ENCODE assay signal across 8 cellular contexts in the genomic region with DNA sequence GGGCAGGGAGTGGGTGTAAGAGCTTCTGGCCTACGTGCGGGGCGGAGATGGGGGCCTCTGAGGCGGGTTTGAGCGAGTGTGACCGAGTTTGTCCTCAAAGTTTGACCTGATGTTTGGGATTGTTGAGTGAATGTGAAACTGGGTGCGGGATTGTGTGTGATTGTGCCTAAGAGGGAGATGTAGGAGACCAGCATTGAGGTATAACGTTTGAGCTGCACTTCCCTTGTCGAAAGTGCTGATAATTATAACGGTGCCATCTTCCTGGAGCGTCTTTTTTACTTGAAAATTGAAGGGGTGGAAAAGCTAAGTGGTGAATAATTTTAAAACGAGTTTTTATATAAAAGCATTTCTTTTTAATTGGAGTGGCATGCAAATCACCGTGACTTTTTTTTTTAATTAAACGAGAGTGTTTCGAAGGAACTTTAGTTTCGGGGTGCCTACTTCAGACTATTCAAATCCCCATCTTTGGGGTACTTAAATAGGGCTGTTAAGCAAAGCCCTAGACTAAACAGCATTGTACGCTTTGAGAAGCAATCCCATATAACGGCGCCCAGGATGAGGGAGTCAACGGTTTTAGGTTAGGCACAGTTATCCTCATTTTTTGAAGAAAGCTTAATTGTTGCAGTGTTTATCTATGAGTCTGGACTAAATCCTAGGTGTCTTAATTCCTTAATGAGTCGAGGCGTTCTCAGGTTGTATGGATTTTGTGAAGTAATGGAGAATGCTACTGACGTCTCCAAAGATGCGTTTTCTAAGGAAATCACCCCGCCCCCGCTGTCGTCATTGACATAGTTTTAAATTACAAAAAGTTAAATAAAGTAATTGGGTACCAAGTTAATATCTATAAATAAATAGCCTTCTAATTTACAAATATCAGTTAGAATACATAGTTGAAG. TPM values are rescaled to one million over a fixed set of nuclear protein-coding genes. Genes with fewer than 3 reads are reported as not detected.
DNase-seq lines count a peak whose midpoint lies in the region; ATAC-seq, FAIRE-seq and TF ChIP-seq lines count a peak whose summit lies in the region.

No MANE protein-coding gene starts in this region.

- H3K4me1 ChIP-seq in CD4-positive, CD25-positive, alpha-beta regulatory T cell (ENCODE audit: control insufficient read depth, insufficient read depth, low read length, poor library complexity, severe bottlenecking), result peaks cover 18% of the 10 kb centered on the region
- H3K4me1 ChIP-seq in PC-3 (ENCODE audit: insufficient read depth, low read length) (peaks cover 9% of the 10 kb centered on the region), duodenal mucosa (ENCODE audit: control insufficient read depth in 1 of 2, insufficient read depth in 2 of 2, low read length in 2 of 2) (peaks cover 4 to 14% of the 10 kb centered on the region in 2 donors), muscle layer of duodenum (ENCODE audit: control insufficient read depth in 1 of 2, insufficient read depth in 2 of 2, low read length in 2 of 2) (peaks cover 0 to 16% of the 10 kb centered on the region in 2 donors)

- no peak; the same call in 1 of the 2 replicates for TF ChIP-seq POLR2A in GM12892 (IDR thresholded peaks at IDR 0.05; ENCODE audit: low read depth, low read length)

- H3K27me3 ChIP-seq in CD4-positive, CD25-positive, alpha-beta regulatory T cell (ENCODE audit: control insufficient read depth, insufficient read depth, low read length), result no peaks in the 10 kb centered on the region
- H3K27me3 ChIP-seq in PC-3 (ENCODE audit: low read length), result no peaks in the 10 kb centered on the region
- no peaks in the 10 kb centered on the region for H3K27me3 ChIP-seq in duodenal mucosa (ENCODE audit: control insufficient read depth in 1 of 2, insufficient read depth in 2 of 2, low read length in 2 of 2)
- H3K27me3 ChIP-seq in muscle layer of duodenum (ENCODE audit: low read depth, low read length), result no peaks in the 10 kb centered on the region

- peak overlapping the region; percentile 96 for H3K27ac ChIP-seq in CD4-positive, CD25-positive, alpha-beta regulatory T cell (ENCODE audit: insufficient read depth, low read length, poor library complexity, severe bottlenecking)
- H3K27ac ChIP-seq in PC-3 (ENCODE audit: low read length) (peak overlapping the region; percentile 73), duodenal mucosa (ENCODE audit: low read depth, low read length) (peak overlapping the region; percentile 98), muscle layer of duodenum (ENCODE audit: low read length) (peak overlapping the region; percentile 98)

- H3K9me2 ChIP-seq in PC-3 (replicated peaks; ENCODE audit: low read length), result no peaks in the 10 kb centered on the region

- H3K9me3 ChIP-seq in CD4-positive, CD25-positive, alpha-beta regulatory T cell (ENCODE audit: control insufficient read depth in 2 of 2, low read length in 2 of 2), result peaks cover 7 to 8% of the 10 kb centered on the region in 2 experiments
- no peaks in the 10 kb centered on the region for H3K9me3 ChIP-seq in PC-3 (ENCODE audit: low read length)
- H3K9me3 ChIP-seq in duodenal mucosa (ENCODE audit: control insufficient read depth in 1 of 2, low read length in 2 of 2), result no peaks in the 10 kb centered on the region
- no peaks in the 10 kb centered on the region for H3K9me3 ChIP-seq in muscle layer of duodenum (ENCODE audit: control insufficient read depth in 1 of 2, low read length in 2 of 2)

- POLR2A ChIA-PET in PC-3 (lab: Charles Lee; ENCODE audit: unreplicated experiment), result no interaction called here

- H3K27me3 Mint-ChIP-seq in CD4-positive, CD25-positive, alpha-beta regulatory T cell, result no peaks in the 10 kb centered on the region

- peak overlapping the region; percentile 97 for H3K4me3 ChIP-seq in CD4-positive, CD25-positive, alpha-beta regulatory T cell (ENCODE audit: low read depth, low read length)
- H3K4me3 ChIP-seq in PC-3 (ENCODE audit: low read length) (peak overlapping the region; percentile 78), duodenal mucosa (ENCODE audit: low read depth in 1 of 2, low read length in 2 of 2) (peak overlapping the region; percentile 88 to 91), muscle layer of duodenum (ENCODE audit: low read depth in 1 of 2, low read length in 2 of 2) (peak overlapping the region; percentile 77 to 99)

- H3K9me3 Mint-ChIP-seq in CD4-positive, CD25-positive, alpha-beta regulatory T cell, result peaks cover 0 to 7% (median 0%) of the 10 kb centered on the region in 7 donors

- peak overlapping the region; percentile 99 for H2AFZ ChIP-seq in PC-3 (ENCODE audit: low read length)

- H3K9ac ChIP-seq in PC-3 (ENCODE audit: low read length) (peak overlapping the region; percentile 99), duodenal mucosa (ENCODE audit: low read depth in 1 of 2, low read length in 2 of 2) (peak overlapping the region; percentile 77 to 92)

- DNase-seq in CD4-positive, CD25-positive, alpha-beta regulatory T cell, result no peak
- DNase-seq in PC-3 (peak; percentile 3), GM12892 (ENCODE audit: insufficient read length) (no peak), HuH-7 (ENCODE audit: low spot score) (no peak), NCI-H1105 (lab: John Stamatoyannopoulos, UW) (no peak)

- intact Hi-C loops in PC-3 (cut with micrococcal nuclease), result loop anchor here (10.0 kb wide), 1 partner anchor 469 kb away; the partner anchor contains the start of gene ZNF567

- no peak overlapping the region for H3K27ac Mint-ChIP-seq in CD4-positive, CD25-positive, alpha-beta regulatory T cell

- H3K36me3 Mint-ChIP-seq in CD4-positive, CD25-positive, alpha-beta regulatory T cell, result peaks cover 18% of the 10 kb centered on the region

- H3K4me1 Mint-ChIP-seq in CD4-positive, CD25-positive, alpha-beta regulatory T cell, result peaks cover 0 to 30% (median 16%) of the 10 kb centered on the region in 4 donors

- H3K4me2 ChIP-seq in PC-3 (ENCODE audit: low read length), result peak overlapping the region; percentile 98

- no peak for TF ChIP-seq CTCF in PC-3 (conservative IDR thresholded peaks at IDR 0.05; ENCODE audit: low read depth, low read length)

- CTCF ChIA-PET in PC-3 (lab: Charles Lee), result no interaction called here

- peaks cover 60% of the 10 kb centered on the region for H3K79me2 ChIP-seq in PC-3 (ENCODE audit: low read length)

- no peak for ATAC-seq in CD4-positive, CD25-positive, alpha-beta regulatory T cell (ENCODE audit: low read depth in 2 of 2)
- ATAC-seq in GM21825 (IDR thresholded peaks at IDR 0.05; ENCODE audit: unreplicated experiment) (peak; percentile 4), PC-3 (no peak)

- 0 out of 2 replicates have a peak, but pooled peaks cover 5% of the 10 kb centered on the region for H4K20me1 ChIP-seq in PC-3 (ENCODE audit: low read length)

- FAIRE-seq in GM12892 (lab: Jason Lieb, UNC), result no peak

- no peak overlapping the region for H3K4me3 Mint-ChIP-seq in CD4-positive, CD25-positive, alpha-beta regulatory T cell

- no peaks in the 10 kb centered on the region for H3F3A ChIP-seq in PC-3 (ENCODE audit: low read length, unreplicated experiment)

- peaks cover 16% of the 10 kb centered on the region for H3K36me3 ChIP-seq in CD4-positive, CD25-positive, alpha-beta regulatory T cell (ENCODE audit: control insufficient read depth, insufficient read depth, low read length)
- H3K36me3 ChIP-seq in PC-3 (ENCODE audit: low read depth, low read length), result peaks cover 10% of the 10 kb centered on the region; the same call in 1 of the 2 replicates
- H3K36me3 ChIP-seq in duodenal mucosa (ENCODE audit: control insufficient read depth in 1 of 2, insufficient read depth in 2 of 2, low read length in 2 of 2), result peaks cover 0 to 7% of the 10 kb centered on the region in 2 donors
- peaks cover 0 to 4% of the 10 kb centered on the region in 2 donors for H3K36me3 ChIP-seq in muscle layer of duodenum (ENCODE audit: control insufficient read depth in 1 of 2, insufficient read depth in 2 of 2, low read length in 2 of 2)

- TSS peak; percentile 89 for BruUV-seq in PC-3 (replicated peaks; lab: Mats Ljungman, UMichigan)

RNA-seq across cellular contexts. Expression of gene ZNF146, which starts 0.6 kb away (rescaled TPM):
- total RNA-seq in CD4-positive, CD25-positive, alpha-beta regulatory T cell, result 26.4 TPM
- 10 to 100 TPM; 54.5 to 67.2 (median 60.6) TPM for polyA plus RNA-seq in CD4-positive, CD25-positive, alpha-beta regulatory T cell
- total RNA-seq in PC-3 (2014; rRNA removed), result 78.4 and 83.1 TPM in 2 replicates
- polyA plus RNA-seq in GM12892 (2012; ENCODE audit: missing spikeins), result 62.5 TPM

RNA-seq across cellular contexts. Expression of gene ZNF565, which starts 1.1 kb away (rescaled TPM):
- total RNA-seq in CD4-positive, CD25-positive, alpha-beta regulatory T cell, result 5.7 TPM
- 1 to 10 TPM; 1.0 to 3.5 (median 2.4) TPM for polyA plus RNA-seq in CD4-positive, CD25-positive, alpha-beta regulatory T cell
- 3.0 and 3.1 TPM in 2 replicates for total RNA-seq in PC-3 (2014; rRNA removed)
- polyA plus RNA-seq in GM12892 (2012; ENCODE audit: missing spikeins), result 1.6 TPM
